ENCODE assay signal across 1 cellular context in the genomic region with DNA sequence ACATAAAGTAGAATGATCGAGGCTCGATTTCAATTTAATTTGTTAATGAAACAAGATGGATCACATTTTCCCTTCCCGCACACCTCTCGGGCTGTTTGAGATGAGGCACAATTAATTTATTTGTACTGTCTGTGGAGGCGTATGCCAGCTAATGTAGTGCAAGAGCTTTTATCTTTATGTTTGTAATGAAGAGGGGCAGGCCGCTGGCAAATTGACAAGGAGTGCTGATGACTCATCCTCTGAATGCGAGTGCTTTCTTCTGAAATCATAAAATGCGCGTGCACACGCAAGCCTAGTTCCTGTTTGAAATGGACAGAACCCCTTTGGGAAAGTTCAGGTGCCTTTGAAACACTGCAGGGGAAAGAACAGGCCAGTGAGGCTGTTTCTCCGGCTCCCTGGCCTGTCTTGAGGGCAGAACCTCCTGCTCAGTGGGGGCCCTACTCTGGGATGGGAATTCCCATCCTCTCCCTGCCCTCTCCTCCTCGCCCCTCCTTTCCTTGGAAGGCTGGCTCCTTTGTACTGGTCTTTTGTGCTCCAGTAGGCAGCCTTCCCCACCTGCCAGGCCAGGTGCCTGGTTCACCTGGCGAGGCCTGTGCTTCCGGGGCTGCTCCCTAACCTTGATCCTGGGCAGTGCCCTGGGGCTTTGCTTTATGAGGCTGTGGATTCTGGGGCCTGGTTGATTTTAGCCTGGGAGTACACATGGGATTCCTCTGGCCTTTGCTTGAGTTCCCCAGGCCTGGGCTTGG.
TF ChIP-seq lines count a peak whose summit lies in the region.

No MANE protein-coding gene starts in this region.

TF ChIP-seq in K562, 482 proteins besides CTCF, POLR2A, EP300 and RAD21 (continued from another document):
- TF ChIP-seq, protein P1, sequence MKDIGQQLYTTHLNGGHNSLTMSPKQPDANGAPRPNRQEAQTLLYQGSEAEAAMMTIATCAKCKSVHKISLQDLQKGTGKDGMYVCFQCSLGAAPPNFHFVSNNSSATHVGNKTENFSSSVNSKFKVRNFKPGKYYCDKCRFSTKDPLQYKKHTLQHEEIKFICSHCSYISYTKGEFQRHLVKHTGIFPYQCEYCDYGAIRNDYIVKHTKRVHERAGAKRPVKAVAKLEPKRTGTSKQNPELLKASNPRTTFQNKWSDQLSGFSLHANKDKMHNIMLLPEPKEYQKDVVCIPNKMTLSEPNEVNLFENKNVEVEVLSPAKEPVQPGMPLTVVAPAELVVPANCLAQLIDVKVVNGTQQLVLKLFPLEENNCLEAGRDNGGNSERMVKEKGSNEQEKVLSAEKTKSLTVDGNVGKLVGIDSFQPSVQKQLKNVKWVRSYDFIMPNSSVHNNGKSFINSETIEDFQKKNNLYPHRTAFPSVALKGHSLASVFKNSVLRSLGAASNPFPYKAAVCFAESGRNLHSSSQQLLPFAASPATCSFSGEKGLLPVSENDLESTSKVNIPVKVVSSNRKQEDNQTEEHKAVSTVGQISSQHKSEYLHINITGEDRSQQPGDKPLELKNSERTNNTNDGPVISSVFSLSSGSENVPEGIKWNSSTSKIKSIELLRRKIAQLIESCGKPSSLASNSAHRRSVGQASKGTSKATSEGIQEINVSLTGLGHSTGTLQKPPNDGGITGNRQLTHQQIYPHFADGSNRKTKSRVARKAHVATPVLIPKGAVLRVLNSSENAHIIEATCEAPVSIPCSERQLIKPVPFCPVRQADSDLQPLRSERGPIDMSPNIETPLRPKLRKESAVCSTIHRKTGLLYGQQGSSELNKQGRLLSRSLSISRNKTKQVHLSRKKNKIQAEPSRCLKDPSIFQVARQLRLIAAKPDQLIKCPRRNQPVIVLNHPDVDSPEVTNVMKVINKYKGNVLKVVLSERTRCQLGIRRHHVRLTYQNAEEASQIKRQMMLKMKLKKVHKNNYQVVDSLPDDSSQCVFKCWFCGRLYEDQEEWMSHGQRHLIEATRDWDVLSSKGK (CRISPR knock-in tag; IDR thresholded peaks at IDR 0.05): no peak
- peak; percentile 78 to 80 for TF ChIP-seq NRF1 (conservative IDR thresholded peaks at IDR 0.05 in 1 of 2, IDR thresholded peaks at IDR 0.05 in 1 of 2)
- TF ChIP-seq BRCA1 (IDR thresholded peaks at IDR 0.05): no peak
- no peak for TF ChIP-seq BRCA1 (CRISPR knock-in tag; IDR thresholded peaks at IDR 0.05)
- TF ChIP-seq CBX2 (IDR thresholded peaks at IDR 0.05; ENCODE audit: insufficient read depth, low read length, poor library complexity, severe bottlenecking): no peak
- TF ChIP-seq SMAD2 (IDR thresholded peaks at IDR 0.05; ENCODE audit: low read depth, low read length): no peak
- no peak for TF ChIP-seq HNRNPK (IDR thresholded peaks at IDR 0.05; ENCODE audit: low read depth, low read length, poor library complexity, severe bottlenecking)
- no peak for TF ChIP-seq ZBTB1 (CRISPR knock-in tag; IDR thresholded peaks at IDR 0.05; ENCODE audit: borderline replicate concordance, low read depth)
- TF ChIP-seq ZNF444 (CRISPR knock-in tag; IDR thresholded peaks at IDR 0.05): no peak
- TF ChIP-seq, protein P2, sequence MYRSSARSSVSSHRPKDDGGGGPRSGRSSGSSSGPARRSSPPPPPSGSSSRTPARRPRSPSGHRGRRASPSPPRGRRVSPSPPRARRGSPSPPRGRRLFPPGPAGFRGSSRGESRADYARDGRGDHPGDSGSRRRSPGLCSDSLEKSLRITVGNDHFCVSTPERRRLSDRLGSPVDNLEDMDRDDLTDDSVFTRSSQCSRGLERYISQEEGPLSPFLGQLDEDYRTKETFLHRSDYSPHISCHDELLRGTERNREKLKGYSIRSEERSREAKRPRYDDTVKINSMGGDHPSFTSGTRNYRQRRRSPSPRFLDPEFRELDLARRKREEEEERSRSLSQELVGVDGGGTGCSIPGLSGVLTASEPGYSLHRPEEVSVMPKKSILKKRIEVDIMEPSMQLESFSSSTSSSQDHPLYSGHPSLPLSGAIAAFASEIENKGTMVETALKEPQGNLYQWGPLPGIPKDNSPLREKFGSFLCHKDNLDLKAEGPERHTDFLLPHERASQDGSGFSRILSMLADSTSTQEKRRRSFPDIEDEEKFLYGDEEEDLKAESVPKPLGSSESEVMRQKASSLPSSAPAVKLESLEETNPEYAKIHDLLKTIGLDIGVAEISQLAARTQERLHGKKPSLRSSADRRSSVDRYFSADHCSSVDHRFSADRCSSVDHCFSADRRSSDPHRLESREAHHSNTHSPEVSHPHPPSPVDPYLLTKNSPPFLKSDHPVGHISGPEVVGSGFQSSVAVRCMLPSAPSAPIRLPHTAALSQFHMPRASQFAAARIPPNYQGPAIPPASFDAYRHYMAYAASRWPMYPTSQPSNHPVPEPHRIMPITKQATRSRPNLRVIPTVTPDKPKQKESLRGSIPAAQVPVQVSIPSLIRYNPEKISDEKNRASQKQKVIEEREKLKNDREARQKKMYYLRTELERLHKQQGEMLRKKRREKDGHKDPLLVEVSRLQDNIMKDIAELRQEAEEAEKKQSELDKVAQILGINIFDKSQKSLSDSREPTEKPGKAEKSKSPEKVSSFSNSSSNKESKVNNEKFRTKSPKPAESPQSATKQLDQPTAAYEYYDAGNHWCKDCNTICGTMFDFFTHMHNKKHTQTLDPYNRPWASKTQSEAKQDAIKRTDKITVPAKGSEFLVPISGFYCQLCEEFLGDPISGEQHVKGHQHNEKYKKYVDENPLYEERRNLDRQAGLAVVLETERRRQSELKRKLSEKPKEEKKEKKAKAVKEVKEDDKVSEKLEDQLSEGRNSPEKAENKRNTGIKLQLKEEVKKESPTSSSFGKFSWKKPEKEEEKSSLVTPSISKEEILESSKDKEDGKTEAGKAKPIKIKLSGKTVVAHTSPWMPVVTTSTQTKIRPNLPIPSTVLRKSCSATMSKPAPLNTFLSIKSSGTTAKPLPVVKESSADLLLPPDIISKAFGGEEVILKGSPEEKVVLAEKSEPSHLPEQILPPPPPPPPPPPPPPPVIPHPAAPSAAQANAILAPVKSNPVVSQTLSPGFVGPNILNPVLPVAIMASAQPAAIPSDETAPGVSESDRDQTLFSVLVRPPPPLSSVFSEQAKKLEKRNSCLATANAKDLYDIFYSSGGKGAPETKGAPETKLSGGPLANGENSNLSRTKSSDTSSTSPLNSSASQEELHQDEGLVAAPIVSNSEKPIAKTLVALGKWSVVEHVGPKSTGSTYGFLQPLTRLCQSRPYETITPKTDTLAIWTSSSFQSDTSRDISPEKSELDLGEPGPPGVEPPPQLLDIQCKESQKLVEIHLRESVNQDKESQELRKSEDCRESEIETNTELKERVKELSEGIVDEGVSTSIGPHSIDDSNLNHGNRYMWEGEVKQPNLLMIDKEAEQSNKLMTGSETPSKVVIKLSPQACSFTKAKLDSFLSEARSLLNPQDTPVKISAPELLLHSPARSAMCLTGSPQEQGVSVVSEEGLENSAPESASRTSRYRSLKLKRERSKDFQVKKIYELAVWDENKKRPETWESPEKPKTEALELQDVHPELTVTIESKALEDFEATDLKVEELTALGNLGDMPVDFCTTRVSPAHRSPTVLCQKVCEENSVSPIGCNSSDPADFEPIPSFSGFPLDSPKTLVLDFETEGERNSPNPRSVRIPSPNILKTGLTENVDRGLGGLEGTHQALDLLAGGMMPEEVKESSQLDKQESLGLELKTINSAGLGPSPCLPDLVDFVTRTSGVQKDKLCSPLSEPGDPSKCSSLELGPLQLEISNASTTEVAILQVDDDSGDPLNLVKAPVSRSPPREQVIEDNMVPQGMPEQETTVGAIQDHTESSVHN (IDR thresholded peaks at IDR 0.05; ENCODE audit: borderline replicate concordance in 1 of 2, low read depth in 1 of 2): 0 out of 4 replicates have a peak, but pooled peaks of 1 of the 2 experiments have one; percentile 26
TF ChIP-seq in K562: peak in this region for 55.
